ENCODE assay signal across 9 cellular contexts in the genomic region with DNA sequence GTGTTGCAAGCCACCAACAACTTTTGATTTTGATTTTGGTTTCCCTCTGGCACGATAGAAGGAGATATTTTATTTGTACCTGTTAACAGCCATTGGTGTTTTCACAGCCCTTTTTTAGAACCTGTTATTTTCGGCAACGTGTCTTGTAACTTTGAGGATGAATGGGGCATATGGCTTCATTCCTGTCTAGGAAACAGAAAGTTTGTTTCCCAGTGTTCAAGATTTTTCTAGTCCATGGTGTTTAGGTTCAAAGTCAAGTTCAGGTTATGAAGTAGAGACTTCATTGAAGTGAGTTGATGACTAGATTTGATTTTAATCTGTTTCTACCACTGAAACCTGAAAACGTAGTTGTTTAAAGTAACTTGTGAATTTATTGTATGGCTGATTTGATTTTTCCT. TPM values are rescaled to one million over a fixed set of nuclear protein-coding genes. Genes with fewer than 3 reads are reported as not detected.
A peak's percentile ranks its signal among the peaks of the same experiment; 100 is the strongest.
DNase-seq lines count a peak whose midpoint lies in the region; ATAC-seq, FAIRE-seq and TF ChIP-seq lines count a peak whose summit lies in the region.
"Had no signal": no experiment of that assay in that cellular context is flagged by ENCODE, and none has a peak within 500 bp of the region (broad histone marks: within the 10 kb centered on the region; RNA-seq: fewer than 3 reads in every experiment).

No MANE protein-coding gene starts in this region.

- no peak for FAIRE-seq in pancreas (lab: Jason Lieb, UNC)
- FAIRE-seq: endometrium had no signal

- H3K4me3 ChIP-seq in CD8-positive, alpha-beta T cell (ENCODE audit: low read depth, low read length): peak overlapping the region; percentile 70
- peak overlapping the region; percentile 80 to 94 for H3K4me3 ChIP-seq in Panc1 (ENCODE audit: low read depth in 2 of 2, low read length in 2 of 2)
- peak overlapping the region; percentile 85 for H3K4me3 ChIP-seq in epithelial cell of esophagus (ENCODE audit: low read length)
- peak overlapping the region in 3 of 4 donors; percentile 2 to 51 (median 10) for H3K4me3 ChIP-seq in pancreas

- intact Hi-C loops in CD8-positive, alpha-beta T cell (cut with DNase I, micrococcal nuclease): loop anchor here (1.0 to 10.0 kb wide), 9 partner anchors 106 to 1312 kb away; partner anchors contain the start of genes FAM98A (in 2 of the 2), TTC27 (in 2 of the 2), YIPF4 (in 2 of the 2) and SLC30A6 (in 1 of the 2)
- intact Hi-C loops in Panc1 (cut with micrococcal nuclease; ENCODE audit: unreplicated experiment) (loop anchor here (5.0 kb wide), 1 partner anchor 106 kb away; no protein-coding TSS in a partner anchor), pancreas (cut with DNase I) (no loop called here)

- H3K27me3 Mint-ChIP-seq in CD8-positive, alpha-beta T cell (ENCODE audit: low read depth): no peaks in the 10 kb centered on the region

- TF ChIP-seq CTCF in CD8-positive, alpha-beta T cell (IDR thresholded peaks at IDR 0.05): no peak
- no peak for TF ChIP-seq CTCF in Panc1 (IDR thresholded peaks at IDR 0.05)
- TF ChIP-seq CTCF in epithelial cell of esophagus (IDR thresholded peaks at IDR 0.05; ENCODE audit: insufficient read depth, low read depth, low read length, missing control alignments): no peak
- no peak for TF ChIP-seq CTCF in pancreas (IDR thresholded peaks at IDR 0.05)

- peak overlapping the region; percentile 98 for H3K27ac Mint-ChIP-seq in CD8-positive, alpha-beta T cell

- peak overlapping the region; percentile 98 for H3K4me3 Mint-ChIP-seq in CD8-positive, alpha-beta T cell

- BruUV-seq in Panc1 (replicated peaks; lab: Mats Ljungman, UMichigan): no TSS peak

- no peak for DNase-seq in CD8-positive, alpha-beta T cell
- no peak for DNase-seq in Panc1 (ENCODE audit: low read depth, low spot score)
- no peak for DNase-seq in epithelial cell of esophagus (ENCODE audit: low read depth)
- no peak for DNase-seq in pancreas
- DNase-seq in NCI-H146 (lab: John Stamatoyannopoulos, UW): no peak
- no peak for DNase-seq in iPS-NIHi11 (ENCODE audit: low spot score)
- DNase-seq in HK-2 (ENCODE audit: unreplicated experiment): no peak

- ATAC-seq in CD8-positive, alpha-beta T cell: no peak
- ATAC-seq in Panc1 (no peak), pancreas (no peak), HG03196 (IDR thresholded peaks at IDR 0.05; ENCODE audit: unreplicated experiment) (no peak)

- no peaks in the 10 kb centered on the region for H3K36me3 ChIP-seq in CD8-positive, alpha-beta T cell (ENCODE audit: insufficient read depth, low read length)
- H3K36me3 ChIP-seq in Panc1 (ENCODE audit: control insufficient read depth, insufficient read depth, low read length) (peaks cover 2% of the 10 kb centered on the region; the same call in 1 of the 2 replicates), pancreas (no peaks in the 10 kb centered on the region)

- POLR2A ChIA-PET in CD8-positive, alpha-beta T cell (lab: Charles Lee): interaction anchor here (2.9 kb wide), 1 partner anchor 123 kb away, joined by 14 read pairs; the partner anchor contains the start of gene FAM98A
- POLR2A ChIA-PET in Panc1 (lab: Charles Lee): no interaction called here

- H3K36me3 Mint-ChIP-seq in CD8-positive, alpha-beta T cell: peaks cover 8% of the 10 kb centered on the region

- H3K27ac ChIP-seq in CD8-positive, alpha-beta T cell (ENCODE audit: low read depth, low read length): peak overlapping the region; percentile 88
- peak overlapping the region; percentile 71; the same call in 1 of the 2 replicates for H3K27ac ChIP-seq in Panc1 (ENCODE audit: low read length)
- peak overlapping the region in 3 of 4 donors; percentile 42 to 96 (median 91) for H3K27ac ChIP-seq in pancreas

- in situ Hi-C loops in Panc1 (cut with HindIII; ENCODE audit: low pct_unique_long_range_greater_than_20kb, low sequenced_read_pairs): no loop called here

- no peaks in the 10 kb centered on the region for H3K9me3 Mint-ChIP-seq in CD8-positive, alpha-beta T cell

- CTCF ChIA-PET in CD8-positive, alpha-beta T cell (lab: Charles Lee): interaction anchor here (1.7 to 3.2 kb wide), 3 partner anchors 8 to 123 kb away, joined by 9 to 13 read pairs (median 10); partner anchors contain the start of gene FAM98A
- CTCF ChIA-PET in Panc1 (lab: Charles Lee): interaction anchor here (0.6 kb wide), 1 partner anchor 15 kb away, joined by 8 read pairs; no protein-coding TSS in a partner anchor

- H3K9me3 ChIP-seq in CD8-positive, alpha-beta T cell (ENCODE audit: low read length): no peaks in the 10 kb centered on the region
- H3K9me3 ChIP-seq in Panc1 (ENCODE audit: control insufficient read depth, insufficient read depth, low read depth, low read length) (no peaks in the 10 kb centered on the region), pancreas (no peaks in the 10 kb centered on the region)

- 2 to 6% methylated on average over 4 of the region's 4 CpGs for whole genome bisulfite sequencing in pancreas, 2 donors

- peaks cover 21% of the 10 kb centered on the region for H3K4me1 ChIP-seq in CD8-positive, alpha-beta T cell (ENCODE audit: insufficient read depth, low read length)
- H3K4me1 ChIP-seq in Panc1 (ENCODE audit: control insufficient read depth, insufficient read depth, low read length): no peaks in the 10 kb centered on the region; the same call in 1 of the 2 replicates
- peaks cover 0 to 17% (median 0%) of the 10 kb centered on the region in 3 donors for H3K4me1 ChIP-seq in pancreas

- no peaks in the 10 kb centered on the region for H3K27me3 ChIP-seq in CD8-positive, alpha-beta T cell (ENCODE audit: insufficient read depth, low read length)
- H3K27me3 ChIP-seq in Panc1 (ENCODE audit: control insufficient read depth, insufficient read depth, low read length): no peaks in the 10 kb centered on the region
- H3K27me3 ChIP-seq in pancreas: no peaks in the 10 kb centered on the region

- peaks cover 25% of the 10 kb centered on the region for H3K4me1 Mint-ChIP-seq in CD8-positive, alpha-beta T cell (ENCODE audit: low read depth)

RNA-seq across cellular contexts. Expression of gene RASGRP3, which starts 0.3 kb away (rescaled TPM):
- total RNA-seq in CD8-positive, alpha-beta T cell: 1 to 10 TPM; 2.8 to 4.1 TPM
- total RNA-seq in Panc1 (2021; ENCODE audit: unreplicated experiment) (2.6 TPM), pancreas (10 to 100 TPM in 2 of 6 donors, 1 to 10 TPM in 3, under 1 TPM in 1; 0.92 to 14.9 (median 3.0) TPM)
- 0.96 TPM for polyA plus RNA-seq in Panc1 (2012; ENCODE audit: insufficient read length)
- polyA plus RNA-seq in pancreas: 1 to 10 TPM; 2.1 to 3.4 TPM

Comparison
In these comparisons a context has a peak if more than half of its experiments do, and no peak if none do; other contexts are left out.
1. H3K4me3 ChIP-seq: peak in every context shown above with its lines; median percentile 87 in Panc1; 85 in epithelial cell of esophagus; 70 in CD8-positive, alpha-beta T cell; 10 in pancreas.
2. intact Hi-C loops: an anchor here in CD8-positive, alpha-beta T cell (1.0 to 10.0 kb wide) and Panc1 (5.0 kb wide); none called in pancreas.